ENCODE assay signal across 1 cellular context in the genomic region with DNA sequence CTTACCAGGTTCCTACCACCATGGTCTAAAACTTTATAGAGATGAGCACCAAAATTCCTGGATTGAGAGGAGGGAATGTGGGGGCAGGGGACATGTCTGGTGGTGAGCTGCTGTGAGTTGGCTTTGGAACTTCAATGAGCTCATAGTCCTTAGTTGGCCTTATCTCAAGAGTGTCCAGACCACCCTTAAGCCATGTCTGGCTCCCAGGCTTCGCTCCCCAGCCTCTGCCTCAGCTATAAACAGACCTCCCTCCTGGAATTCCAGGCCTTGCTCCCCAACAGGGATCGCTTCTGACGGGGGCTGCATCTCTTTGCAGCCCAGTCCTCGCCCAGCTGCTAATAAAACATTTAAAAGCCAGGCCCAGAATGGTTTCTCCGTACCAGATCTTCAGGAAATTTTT.
TF ChIP-seq lines count a peak whose summit lies in the region.

No MANE protein-coding gene starts in this region.

TF ChIP-seq in HepG2, 621 proteins besides CTCF, POLR2A, EP300 and RAD21 (continued from another document):
- no peak for TF ChIP-seq RXRA (CRISPR knock-in tag; IDR thresholded peaks at IDR 0.05)
